Comparison of ENCODE assay signal across 8 cellular contexts in genomic region chr7:103148994-103149807, GRCh38. TPM values are rescaled to one million over a fixed set of nuclear protein-coding genes. Genes with fewer than 3 reads are reported as not detected.
A peak's percentile ranks its signal among the peaks of the same experiment; 100 is the strongest.
DNase-seq lines count a peak whose midpoint lies in the region; ATAC-seq and TF ChIP-seq lines count a peak whose summit lies in the region.

TSS of gene NAPEPLD (minus strand) at chr7:103149099. CDS start at chr7:103128776, 20,323 bp downstream.

- no peak for TF ChIP-seq POLR2A in lower leg skin (IDR thresholded peaks at IDR 0.05)

- DNase-seq in C1 segment of cervical spinal cord (lab: John Stamatoyannopoulos, UW): peak; percentile 52 to 97 (median 88)
- peak; percentile 76 to 96 for DNase-seq in NCI-H526 (lab: John Stamatoyannopoulos, UW)
- DNase-seq in activated CD4-positive, alpha-beta T cell treated with anti-CD3 and anti-CD28 coated beads, Interleukin-2, amount 50 U/mL, for 24 hours (ENCODE audit: low read depth in 1 of 2, low spot score in 1 of 2): peak; percentile 57 to 69
- peak; percentile 89 for DNase-seq in dermis blood vessel endothelial cell
- DNase-seq in lower leg skin (ENCODE audit: low spot score in 2 of 2): peak; percentile 78 to 95
- peak; percentile 67 for DNase-seq in stimulated activated CD4-positive, alpha-beta T cell treated with anti-CD3 and anti-CD28 coated beads, Interleukin-4, amount 100 ng/mL, for 24 hours

- H3K4me3 ChIP-seq in lower leg skin (ENCODE audit: low read depth, poor library complexity, severe bottlenecking): peak within 1 kb of the TSS; percentile 69

- intact Hi-C loops in lower leg skin (cut with DNase I; ENCODE audit: low total_unique reads): no loop called here

- 1 to 27% methylated on average over 4 to 67 of the region's 82 CpGs for WGBS in lower leg skin, 2 donors

- no peak for TF ChIP-seq CTCF in lower leg skin (IDR thresholded peaks at IDR 0.05)

- peak; percentile 79 for ATAC-seq in GM19328 (IDR thresholded peaks at IDR 0.05; ENCODE audit: unreplicated experiment)
- ATAC-seq in HG03460 (IDR thresholded peaks at IDR 0.05; ENCODE audit: unreplicated experiment): peak; percentile 81

RNA-seq across cellular contexts. Expression of gene NAPEPLD, which starts in this region (rescaled TPM):
- 5.4 and 6.4 TPM in 2 replicates for total RNA-seq in dermis blood vessel endothelial cell
- 10 to 100 TPM in 1 of 4 donors, 1 to 10 TPM in 3; 5.6 to 12.0 (median 8.5) TPM for total RNA-seq in lower leg skin

Comparison
In these comparisons a context has a peak if more than half of its experiments do, and no peak if none do; other contexts are left out.
1. Peak in every context shown above with its lines: DNase-seq, ATAC-seq and H3K4me3 ChIP-seq.